In genomic region chr10:1625731-1626130, GRCh38 we compare ENCODE assay signal across 20 cellular contexts.
A peak's percentile ranks its signal among the peaks of the same experiment; 100 is the strongest.
DNase-seq lines count a peak whose midpoint lies in the region; ATAC-seq and TF ChIP-seq lines count a peak whose summit lies in the region.
"Had no signal": no experiment of that assay in that cellular context is flagged by ENCODE, and none has a peak within 500 bp of the region (broad histone marks: within the 10 kb centered on the region; RNA-seq: fewer than 3 reads in every experiment).

No MANE protein-coding gene starts in this region.

- H3K9me3 Mint-ChIP-seq in H9 = no peaks in the 10 kb centered on the region
- H3K9me3 Mint-ChIP-seq in glutamatergic neuron (ENCODE audit: unreplicated experiment) = peaks cover 15% of the 10 kb centered on the region
- H3K9me3 Mint-ChIP-seq in osteocyte (ENCODE audit: unreplicated experiment) = no peaks in the 10 kb centered on the region
- H3K9me3 Mint-ChIP-seq: CD8-positive, alpha-beta T cell had no signal

- H3K23me2 ChIP-seq in H9 (ENCODE audit: insufficient read length, low read depth, low read length, poor library complexity, severe bottlenecking) = no peaks in the 10 kb centered on the region

- H2BK20ac ChIP-seq in H9 (ENCODE audit: low read depth, low read length, poor library complexity, severe bottlenecking) = no peak overlapping the region

- no peak overlapping the region for H3K27ac ChIP-seq in H9 (ENCODE audit: insufficient read length, low read depth, low read length)
- H3K27ac ChIP-seq: 22Rv1, BLaER1, C4-2B had no signal

- no peak overlapping the region for H2BK120ac ChIP-seq in H9 (ENCODE audit: low read depth, low read length, poor library complexity, severe bottlenecking)

- WGBS in H9 (ENCODE audit: extremely low coverage, insufficient read length, low lambda C conversion rate) = no CpG with 5 or more reads among the region's 11 CpGs

- no peaks in the 10 kb centered on the region for H3K27me3 ChIP-seq in H9 (ENCODE audit: insufficient read depth, low read length)
- H3K27me3 ChIP-seq: BLaER1 had no signal

- no peak overlapping the region for H3K9ac ChIP-seq in H9 (ENCODE audit: extremely low read depth, insufficient read length, low read length)
- H3K9ac ChIP-seq: BLaER1 had no signal

- no peak overlapping the region for H4K5ac ChIP-seq in H9 (ENCODE audit: insufficient read length, low read depth, low read length)

- no peak overlapping the region for H3K4me3 Mint-ChIP-seq in H9
- H3K4me3 Mint-ChIP-seq in glutamatergic neuron (ENCODE audit: unreplicated experiment) = peak overlapping the region; percentile 28
- no peak overlapping the region for H3K4me3 Mint-ChIP-seq in osteocyte (ENCODE audit: unreplicated experiment)
- H3K4me3 Mint-ChIP-seq: B cell; CD8-positive, alpha-beta T cell had no signal

- H3K36me3 Mint-ChIP-seq in H9 (ENCODE audit: insufficient read depth in 1 of 3, low read depth in 3 of 3) (no peaks in the 10 kb centered on the region; a peak in 1 of 7 replicates), glutamatergic neuron (ENCODE audit: unreplicated experiment) (peaks cover 6% of the 10 kb centered on the region), osteocyte (ENCODE audit: unreplicated experiment) (peaks cover 6% of the 10 kb centered on the region)
- H3K36me3 Mint-ChIP-seq: CD4-positive, CD25-positive, alpha-beta regulatory T cell; CD8-positive, alpha-beta T cell had no signal

- H3K18ac ChIP-seq in H9 (ENCODE audit: insufficient read length, low read depth, low read length) = no peak overlapping the region

- H3K79me1 ChIP-seq in H9 (ENCODE audit: insufficient read depth, low read depth, low read length, poor library complexity, severe bottlenecking) = no peaks in the 10 kb centered on the region

- H3K23ac ChIP-seq in H9 (ENCODE audit: insufficient read length, low read depth, low read length) = no peak overlapping the region

- H4K91ac ChIP-seq in H9 (ENCODE audit: insufficient read length, low read depth, low read length) = no peak overlapping the region

- no peak for ATAC-seq in GM21737 (IDR thresholded peaks at IDR 0.05; ENCODE audit: unreplicated experiment)
- ATAC-seq: CD8-positive, alpha-beta T cell; GM12878 had no signal

- H3K4me1 Mint-ChIP-seq in H9 (peaks cover 10 to 14% of the 10 kb centered on the region in 2 experiments), glutamatergic neuron (ENCODE audit: low read depth, unreplicated experiment) (peaks cover 52% of the 10 kb centered on the region), osteocyte (ENCODE audit: unreplicated experiment) (peaks cover under 1% of the 10 kb centered on the region)
- H3K4me1 Mint-ChIP-seq: CD4-positive, CD25-positive, alpha-beta regulatory T cell had no signal

- H2AFZ ChIP-seq in H9 (ENCODE audit: low read length) = no peak overlapping the region

- H2AK5ac ChIP-seq in H9 (ENCODE audit: insufficient read length, low read length) = no peak overlapping the region

- no peak overlapping the region for H3K4me2 ChIP-seq in H9 (ENCODE audit: insufficient read depth, insufficient read length, low read length)
- H3K4me2 ChIP-seq: BLaER1 had no signal

- H2BK12ac ChIP-seq in H9 (ENCODE audit: insufficient read length, low read depth, low read length) = no peak overlapping the region

- H3K27ac Mint-ChIP-seq in H9 (peak overlapping the region in 2 of 3 experiments; percentile 81 to 85; a peak in 4 of 7 replicates), glutamatergic neuron (ENCODE audit: unreplicated experiment) (peak overlapping the region; percentile 66), osteocyte (ENCODE audit: unreplicated experiment) (no peak overlapping the region)
- H3K27ac Mint-ChIP-seq: B cell; CD4-positive, CD25-positive, alpha-beta regulatory T cell; CD8-positive, alpha-beta T cell had no signal

- peaks cover 4% of the 10 kb centered on the region for H4K20me1 ChIP-seq in H9 (ENCODE audit: control insufficient read depth, insufficient read depth, insufficient read length)

- H3T11ph ChIP-seq in H9 (ENCODE audit: low read length) = no peak overlapping the region

- TF ChIP-seq CTCF in H9 (conservative IDR thresholded peaks at IDR 0.05) (no peak), glutamatergic neuron (IDR thresholded peaks at IDR 0.05; ENCODE audit: partially characterized antibody, unreplicated experiment) (no peak), osteocyte (IDR thresholded peaks at IDR 0.05) (no peak)

- H3K56ac ChIP-seq in H9 (ENCODE audit: insufficient read length, low read depth, low read length) = no peak overlapping the region

- H4K8ac ChIP-seq in H9 (replicated peaks; ENCODE audit: insufficient read length, low read depth, low read length) = no peak overlapping the region

- DNase-seq in H9 = no peak
- no peak for DNase-seq in glutamatergic neuron
- peak; percentile 85 for DNase-seq in mesenteric fat pad (ENCODE audit: low spot score)
- peak; percentile 73 for DNase-seq in osteocyte (ENCODE audit: extremely low spot score, unreplicated experiment)
- no peak for DNase-seq in kidney glomerular epithelial cell (lab: John Stamatoyannopoulos, UW)
- no peak for DNase-seq in DMS79 treated with DMSO at 0.1 percent for 48 hours (lab: John Stamatoyannopoulos, UW)
- no peak for DNase-seq in NCI-H82 (lab: John Stamatoyannopoulos, UW)
- DNase-seq: Caco-2; CD4-positive, CD25-positive, alpha-beta regulatory T cell; CD8-positive, alpha-beta T cell; DMS153; EL; GDM1; GOT3 had no signal

- peaks cover 2% of the 10 kb centered on the region; the same call in 1 of the 2 replicates for H3K4me1 ChIP-seq in H9 (ENCODE audit: insufficient read depth, low read length)
- H3K4me1 ChIP-seq: Caco-2 had no signal

- H2BK5ac ChIP-seq in H9 (ENCODE audit: insufficient read length, low read length) = no peak overlapping the region

- H3K79me2 ChIP-seq in H9 (ENCODE audit: insufficient read depth, low read length) = no peaks in the 10 kb centered on the region

- H3K9me3 ChIP-seq in H9 (ENCODE audit: control insufficient read depth, low read depth, low read length) = no peaks in the 10 kb centered on the region
- H3K9me3 ChIP-seq: BLaER1, Caco-2 had no signal

- H3K4ac ChIP-seq in H9 (ENCODE audit: low read depth, low read length) = no peak overlapping the region

- peak overlapping the region; percentile 49; the same call in 1 of the 2 replicates for H2BK15ac ChIP-seq in H9 (ENCODE audit: low read depth, low read length)

- H3K27me3 Mint-ChIP-seq in H9 (ENCODE audit: low read depth) (no peaks in the 10 kb centered on the region; the same call in 1 of the 2 replicates), glutamatergic neuron (ENCODE audit: unreplicated experiment) (peaks cover 8% of the 10 kb centered on the region), osteocyte (ENCODE audit: unreplicated experiment) (no peaks in the 10 kb centered on the region)
- H3K27me3 Mint-ChIP-seq: CD4-positive, CD25-positive, alpha-beta regulatory T cell had no signal

- no peak overlapping the region for H3K14ac ChIP-seq in H9 (ENCODE audit: insufficient read depth, low read length)

Comparison
In these comparisons a context has a peak if more than half of its experiments do, and no peak if none do; other contexts are left out.
1. DNase-seq: peak in mesenteric fat pad (single experiment) and osteocyte (single experiment); none in H9 (single experiment), glutamatergic neuron (single experiment), kidney glomerular epithelial cell (single experiment), DMS79 treated with DMSO at 0.1 percent for 48 hours (single experiment) and NCI-H82 (single experiment).